ENCODE assay signal across 1 cellular context in genomic region chr6:144681334-144681733, GRCh38.
TF ChIP-seq lines count a peak whose summit lies in the region.

No MANE protein-coding gene starts in this region.

TF ChIP-seq in K562, 482 proteins besides CTCF, POLR2A, EP300 and RAD21 (continued from another document):
- TF ChIP-seq FOXP4 (CRISPR knock-in tag; IDR thresholded peaks at IDR 0.05; ENCODE audit: borderline replicate concordance), result no peak
TF ChIP-seq in K562: peak in this region for 4.
